Comparison of ENCODE assay signal across 1 cellular context in the genomic region with DNA sequence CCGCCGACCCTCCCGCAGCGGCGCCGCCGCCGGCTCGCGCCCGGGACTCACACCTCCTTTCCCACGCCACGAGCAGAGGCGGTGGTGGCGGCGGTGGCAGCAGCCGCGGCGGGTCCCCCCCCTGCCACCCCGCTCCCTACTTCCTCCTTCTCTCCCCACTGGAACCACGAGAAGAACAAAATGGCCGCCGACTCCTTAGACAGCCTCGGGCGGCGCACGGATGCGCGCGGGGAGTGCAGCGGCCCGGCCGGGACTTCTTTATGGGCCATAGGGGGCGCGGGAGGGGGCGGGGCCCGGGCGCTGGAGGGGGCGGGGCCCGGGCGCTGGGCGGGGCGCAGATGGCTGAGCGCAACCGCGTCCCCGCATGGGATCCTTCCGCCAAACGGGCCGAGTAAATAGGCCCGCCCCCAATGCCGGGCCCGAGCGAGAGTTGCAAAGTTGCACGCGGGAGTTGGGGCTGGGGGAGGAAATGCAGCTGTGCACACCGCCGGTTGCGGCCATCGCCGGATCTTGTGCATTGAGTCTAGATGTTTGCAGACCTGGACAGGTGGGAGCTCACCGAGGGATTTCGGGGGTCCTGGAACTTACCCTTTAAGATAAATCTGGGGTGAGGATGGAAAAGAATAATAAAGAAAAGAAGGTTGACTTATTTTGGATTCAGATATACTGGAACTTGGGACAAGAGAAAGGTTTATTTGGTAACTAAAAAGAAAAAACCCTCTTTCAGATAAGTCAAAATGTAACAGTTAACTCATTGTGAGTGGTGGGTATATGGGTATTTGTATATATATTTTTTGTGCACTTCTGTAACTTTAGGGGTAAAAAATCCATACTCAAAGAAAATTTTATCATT.
A peak's percentile ranks its signal among the peaks of the same experiment; 100 is the strongest.
TF ChIP-seq lines count a peak whose summit lies in the region.

TSS of gene PPP1CC (minus strand) at position 174 of the 853 bp plus-strand sequence. CDS start 184 bp downstream, outside the sequence.

TF ChIP-seq in HepG2, 621 proteins besides CTCF, POLR2A, EP300 and RAD21 (continued from another document and continues in another):
- no peak for TF ChIP-seq KIAA2018 (CRISPR knock-in tag; IDR thresholded peaks at IDR 0.05; ENCODE audit: borderline replicate concordance)
- no peak for TF ChIP-seq ZNF230 (CRISPR knock-in tag; IDR thresholded peaks at IDR 0.05)
- TF ChIP-seq PREB (CRISPR knock-in tag; IDR thresholded peaks at IDR 0.05): no peak
- no peak for TF ChIP-seq IKZF4 (CRISPR knock-in tag; IDR thresholded peaks at IDR 0.05; ENCODE audit: borderline replicate concordance, low read depth, not compliant biosample characterization)
- TF ChIP-seq ZNF572 (CRISPR knock-in tag; IDR thresholded peaks at IDR 0.05): no peak
- TF ChIP-seq ZNF629 (CRISPR knock-in tag; conservative IDR thresholded peaks at IDR 0.05): no peak; the same call in 1 of the 2 replicates
- TF ChIP-seq CENPX (CRISPR knock-in tag; IDR thresholded peaks at IDR 0.05): no peak
- no peak for TF ChIP-seq ZC3H13 (CRISPR knock-in tag; IDR thresholded peaks at IDR 0.05)
- TF ChIP-seq ZNF564 (CRISPR knock-in tag; IDR thresholded peaks at IDR 0.05): 0 out of 2 replicates have a peak, but pooled peaks have one; percentile 35
- TF ChIP-seq RFX5 (IDR thresholded peaks at IDR 0.05; ENCODE audit: low read depth, low read length): no peak
- no peak for TF ChIP-seq ONECUT2 (CRISPR knock-in tag; IDR thresholded peaks at IDR 0.05)
- TF ChIP-seq ELF3 (CRISPR knock-in tag; IDR thresholded peaks at IDR 0.05): peak; percentile 68
- peak; percentile 57; the same call in 1 of the 2 replicates for TF ChIP-seq SRY (CRISPR knock-in tag; IDR thresholded peaks at IDR 0.05)
- no peak for TF ChIP-seq FOXM1 (CRISPR knock-in tag; IDR thresholded peaks at IDR 0.05)
- peak; percentile 33; the same call in 1 of the 2 replicates for TF ChIP-seq ZNF232 (CRISPR knock-in tag; IDR thresholded peaks at IDR 0.05; ENCODE audit: borderline replicate concordance)
- TF ChIP-seq SATB2 (CRISPR knock-in tag; IDR thresholded peaks at IDR 0.05): no peak
- TF ChIP-seq ZNF652 (CRISPR knock-in tag; IDR thresholded peaks at IDR 0.05; ENCODE audit: borderline replicate concordance, low read depth): no peak
- no peak for TF ChIP-seq HNF4A (CRISPR knock-in tag; IDR thresholded peaks at IDR 0.05)
- TF ChIP-seq RFX3 (CRISPR knock-in tag; IDR thresholded peaks at IDR 0.05): no peak
- TF ChIP-seq PLRG1 (conservative IDR thresholded peaks at IDR 0.05): no peak
- no peak for TF ChIP-seq GFI1 (CRISPR knock-in tag; IDR thresholded peaks at IDR 0.05; ENCODE audit: borderline replicate concordance)
- TF ChIP-seq PTBP1 (IDR thresholded peaks at IDR 0.05; ENCODE audit: low read depth, low read length, poor library complexity, severe bottlenecking): no peak
- TF ChIP-seq ZNF589 (CRISPR knock-in tag; conservative IDR thresholded peaks at IDR 0.05): 0 out of 2 replicates have a peak, but pooled peaks have one; percentile 24
- TF ChIP-seq PRDM4 (CRISPR knock-in tag; IDR thresholded peaks at IDR 0.05; ENCODE audit: borderline replicate concordance): no peak
- TF ChIP-seq, protein P1, sequence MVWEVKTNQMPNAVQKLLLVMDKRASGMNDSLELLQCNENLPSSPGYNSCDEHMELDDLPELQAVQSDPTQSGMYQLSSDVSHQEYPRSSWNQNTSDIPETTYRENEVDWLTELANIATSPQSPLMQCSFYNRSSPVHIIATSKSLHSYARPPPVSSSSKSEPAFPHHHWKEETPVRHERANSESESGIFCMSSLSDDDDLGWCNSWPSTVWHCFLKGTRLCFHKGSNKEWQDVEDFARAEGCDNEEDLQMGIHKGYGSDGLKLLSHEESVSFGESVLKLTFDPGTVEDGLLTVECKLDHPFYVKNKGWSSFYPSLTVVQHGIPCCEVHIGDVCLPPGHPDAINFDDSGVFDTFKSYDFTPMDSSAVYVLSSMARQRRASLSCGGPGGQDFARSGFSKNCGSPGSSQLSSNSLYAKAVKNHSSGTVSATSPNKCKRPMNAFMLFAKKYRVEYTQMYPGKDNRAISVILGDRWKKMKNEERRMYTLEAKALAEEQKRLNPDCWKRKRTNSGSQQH (CRISPR knock-in tag; IDR thresholded peaks at IDR 0.05; ENCODE audit: low read depth): no peak
- no peak for TF ChIP-seq MTA3 (CRISPR knock-in tag; IDR thresholded peaks at IDR 0.05)
- TF ChIP-seq TEAD2 (CRISPR knock-in tag; IDR thresholded peaks at IDR 0.05): no peak
- TF ChIP-seq ZBTB42 (CRISPR knock-in tag; IDR thresholded peaks at IDR 0.05): 0 out of 2 replicates have a peak, but pooled peaks have one; percentile 58
- no peak; the same call in 1 of the 2 replicates for TF ChIP-seq ARHGAP35 (CRISPR knock-in tag; IDR thresholded peaks at IDR 0.05; ENCODE audit: borderline replicate concordance)
- TF ChIP-seq, protein P2, sequence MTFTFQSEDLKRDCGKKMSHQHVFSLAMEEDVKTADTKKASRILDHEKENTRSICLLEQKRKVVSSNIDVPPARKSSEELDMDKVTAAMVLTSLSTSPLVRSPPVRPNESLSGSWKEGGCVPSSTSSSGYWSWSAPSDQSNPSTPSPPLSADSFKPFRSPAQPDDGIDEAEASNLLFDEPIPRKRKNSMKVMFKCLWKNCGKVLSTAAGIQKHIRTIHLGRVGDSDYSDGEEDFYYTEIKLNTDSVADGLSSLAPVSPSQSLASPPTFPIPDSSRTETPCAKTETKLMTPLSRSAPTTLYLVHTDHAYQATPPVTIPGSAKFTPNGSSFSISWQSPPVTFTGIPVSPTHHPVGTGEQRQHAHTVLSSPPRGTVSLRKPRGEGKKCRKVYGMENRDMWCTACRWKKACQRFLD (CRISPR knock-in tag; IDR thresholded peaks at IDR 0.05; ENCODE audit: borderline replicate concordance): no peak
- TF ChIP-seq CBX2 (IDR thresholded peaks at IDR 0.05; ENCODE audit: low read depth, low read length): no peak
- TF ChIP-seq CBX2 (CRISPR knock-in tag; IDR thresholded peaks at IDR 0.05; ENCODE audit: low read depth): no peak
- no peak for TF ChIP-seq TARDBP (CRISPR knock-in tag; IDR thresholded peaks at IDR 0.05)
- peak; percentile 42; the same call in 1 of the 2 replicates for TF ChIP-seq ZNF558 (CRISPR knock-in tag; IDR thresholded peaks at IDR 0.05; ENCODE audit: borderline replicate concordance)
- TF ChIP-seq ARID2 (CRISPR knock-in tag; IDR thresholded peaks at IDR 0.05; ENCODE audit: borderline replicate concordance): 0 out of 2 replicates have a peak, but pooled peaks have one; percentile 38
- TF ChIP-seq STAT5B (CRISPR knock-in tag; IDR thresholded peaks at IDR 0.05): no peak
- no peak for TF ChIP-seq KAT2B (IDR thresholded peaks at IDR 0.05; ENCODE audit: borderline replicate concordance, low read depth, low read length)
- peak; percentile 91 for TF ChIP-seq TAF1 (CRISPR knock-in tag; IDR thresholded peaks at IDR 0.05)
- TF ChIP-seq ZNF710 (CRISPR knock-in tag; IDR thresholded peaks at IDR 0.05; ENCODE audit: borderline replicate concordance): 0 out of 2 replicates have a peak, but pooled peaks have one; percentile 22
- no peak for TF ChIP-seq ZNF234 (CRISPR knock-in tag; conservative IDR thresholded peaks at IDR 0.05)
- no peak for TF ChIP-seq ZNF20 (CRISPR knock-in tag; IDR thresholded peaks at IDR 0.05)
- no peak for TF ChIP-seq ZNF24 (IDR thresholded peaks at IDR 0.05)
- TF ChIP-seq ZNF331 (CRISPR knock-in tag; IDR thresholded peaks at IDR 0.05): peak; percentile 67; the same call in 1 of the 2 replicates
- no peak for TF ChIP-seq ZNF775 (CRISPR knock-in tag; IDR thresholded peaks at IDR 0.05; ENCODE audit: borderline replicate concordance)
- TF ChIP-seq ZNF550 (CRISPR knock-in tag; IDR thresholded peaks at IDR 0.05; ENCODE audit: borderline replicate concordance): no peak
- no peak for TF ChIP-seq E2F2 (CRISPR knock-in tag; IDR thresholded peaks at IDR 0.05; ENCODE audit: borderline replicate concordance)
